ENCODE assay signal across 22 cellular contexts in genomic region chr4:92182006-92182735, GRCh38.
DNase-seq lines count a peak whose midpoint lies in the region; ATAC-seq and TF ChIP-seq lines count a peak whose summit lies in the region.
"Had no signal": no experiment of that assay in that cellular context is flagged by ENCODE, and none has a peak within 500 bp of the region (broad histone marks: within the 10 kb centered on the region; RNA-seq: fewer than 3 reads in every experiment).

No MANE protein-coding gene starts in this region.

- no peaks in the 10 kb centered on the region for H3K27me3 ChIP-seq in gastroesophageal sphincter
- no peaks in the 10 kb centered on the region for H3K27me3 ChIP-seq in sigmoid colon
- H3K27me3 ChIP-seq in esophagus muscularis mucosa: no peaks in the 10 kb centered on the region
- H3K27me3 ChIP-seq in mesendoderm (ENCODE audit: insufficient read depth, low read length, poor library complexity): no peaks in the 10 kb centered on the region

- no peak overlapping the region for H3K4me2 ChIP-seq in mesendoderm (ENCODE audit: low read length)
- H3K4me2 ChIP-seq: KMS-11 had no signal

- H3K4me1 ChIP-seq in gastroesophageal sphincter (no peaks in the 10 kb centered on the region), sigmoid colon (no peaks in the 10 kb centered on the region), esophagus muscularis mucosa (no peaks in the 10 kb centered on the region), mesendoderm (ENCODE audit: control insufficient read depth, low read depth, low read length) (no peaks in the 10 kb centered on the region)

- DNase-seq in activated gamma-delta T cell treated with Interleukin-2 at 50 U/mL for 16 hours: peak; percentile 3
- DNase-seq in activated gamma-delta T cell (lab: John Stamatoyannopoulos, UW): no peak
- DNase-seq in sigmoid colon: peak; percentile 61
- DNase-seq in esophagus muscularis mucosa (ENCODE audit: extremely low spot score): no peak
- no peak for DNase-seq in mesendoderm
- DNase-seq: 8988T; EL; GOT3; NCI-H1105; NCI-H146; NCI-H2081; NCI-H2171; NCI-H345; NCI-H524; NCI-H774; NK-92 treated with Interleukin-12 subunit alpha and Interleukin-12 subunit beta, amount 100 ng/mL, for 24 hours had no signal

- WGBS in gastroesophageal sphincter (ENCODE audit: low coverage in 1 of 2), 2 donors: 93% methylated on average over 19 of the region's 36 CpGs; no CpG with 5 or more reads in 1 of the 2 donors
- 94 to 95% methylated on average over 36 of the region's 36 CpGs for WGBS in sigmoid colon, 2 donors
- 91% methylated on average over 29 of the region's 36 CpGs for whole genome bisulfite sequencing in esophagus muscularis mucosa
- WGBS in mesendoderm (ENCODE audit: extremely low coverage, insufficient coverage, low lambda C conversion rate): no CpG with 5 or more reads among the region's 36 CpGs

- H3K27ac ChIP-seq in gastroesophageal sphincter: no peak overlapping the region
- H3K27ac ChIP-seq in sigmoid colon: no peak overlapping the region
- no peak overlapping the region for H3K27ac ChIP-seq in esophagus muscularis mucosa (replicated peaks in 1 of 4)
- no peak overlapping the region for H3K27ac ChIP-seq in mesendoderm (ENCODE audit: low read depth, low read length)
- H3K27ac ChIP-seq: C4-2B, KMS-11 had no signal

- H3K79me2 ChIP-seq in mesendoderm (ENCODE audit: control insufficient read depth, insufficient read depth, low read length): no peaks in the 10 kb centered on the region

- TF ChIP-seq POLR2A in gastroesophageal sphincter (IDR thresholded peaks at IDR 0.05): no peak
- TF ChIP-seq POLR2A in sigmoid colon (IDR thresholded peaks at IDR 0.05): no peak
- no peak for TF ChIP-seq POLR2A in esophagus muscularis mucosa (IDR thresholded peaks at IDR 0.05; ENCODE audit: low read depth)

- H4K5ac ChIP-seq in mesendoderm (ENCODE audit: low read length): no peak overlapping the region

- no peak overlapping the region for H2BK120ac ChIP-seq in mesendoderm (ENCODE audit: low read depth, low read length)

- peak; percentile 16 for ATAC-seq in gastroesophageal sphincter
- ATAC-seq in SK-N-SH treated with all-trans-retinoic acid at 6 μM for 48 hours: no peak
- ATAC-seq: HCT116, Panc1 had no signal

- H2AK5ac ChIP-seq in mesendoderm (ENCODE audit: low read length): no peak overlapping the region

- no peak overlapping the region for H3K56ac ChIP-seq in mesendoderm (ENCODE audit: low read length)

- no peak overlapping the region for H3K9ac ChIP-seq in mesendoderm (ENCODE audit: low read length)
- H3K9ac ChIP-seq: KMS-11 had no signal

- H3K9me3 ChIP-seq in gastroesophageal sphincter (peaks cover 0 to 14% (median 0%) of the 10 kb centered on the region in 3 donors), sigmoid colon (no peaks in the 10 kb centered on the region), esophagus muscularis mucosa (peaks cover 0 to 5% (median 0%) of the 10 kb centered on the region in 4 donors)

- no peak overlapping the region for H3K18ac ChIP-seq in mesendoderm (ENCODE audit: low read length)

- no peak overlapping the region for H4K8ac ChIP-seq in mesendoderm (ENCODE audit: low read depth, low read length)

- H3K23ac ChIP-seq in mesendoderm (ENCODE audit: low read length): no peak overlapping the region

- intact Hi-C loops in sigmoid colon (cut with DNase I): no loop called here
- intact Hi-C loops in esophagus muscularis mucosa (cut with DNase I): no loop called here

- H3K79me1 ChIP-seq in mesendoderm (ENCODE audit: low read length): no peaks in the 10 kb centered on the region

- H3K4me3 ChIP-seq in gastroesophageal sphincter: no peak overlapping the region
- no peak overlapping the region for H3K4me3 ChIP-seq in sigmoid colon
- H3K4me3 ChIP-seq in esophagus muscularis mucosa: no peak overlapping the region
- H3K4me3 ChIP-seq in mesendoderm (ENCODE audit: low read length): no peak overlapping the region

- TF ChIP-seq EP300 in gastroesophageal sphincter (IDR thresholded peaks at IDR 0.05) (no peak), sigmoid colon (IDR thresholded peaks at IDR 0.05) (no peak), esophagus muscularis mucosa (IDR thresholded peaks at IDR 0.05) (no peak)

- no peak overlapping the region for H2BK15ac ChIP-seq in mesendoderm (replicated peaks; ENCODE audit: low read depth)

- H3K4ac ChIP-seq in mesendoderm (ENCODE audit: low read depth, low read length): no peak overlapping the region

- H3K36me3 ChIP-seq in gastroesophageal sphincter (no peaks in the 10 kb centered on the region), sigmoid colon (no peaks in the 10 kb centered on the region), esophagus muscularis mucosa (no peaks in the 10 kb centered on the region), mesendoderm (ENCODE audit: control insufficient read depth, insufficient read depth, low read length) (no peaks in the 10 kb centered on the region)

- no peak overlapping the region for H2BK5ac ChIP-seq in mesendoderm (ENCODE audit: low read length)

- TF ChIP-seq CTCF in gastroesophageal sphincter (IDR thresholded peaks at IDR 0.05): no peak
- TF ChIP-seq CTCF in sigmoid colon (IDR thresholded peaks at IDR 0.05): no peak
- TF ChIP-seq CTCF in esophagus muscularis mucosa (IDR thresholded peaks at IDR 0.05): no peak

TF ChIP-seq in SK-N-SH treated with all-trans-retinoic acid at 6 μM for 48 hours, 23 proteins besides CTCF, POLR2A, EP300 and RAD21:
- TF ChIP-seq CSDC2 (CRISPR knock-in tag; IDR thresholded peaks at IDR 0.05): no peak
- TF ChIP-seq TOX (CRISPR knock-in tag; IDR thresholded peaks at IDR 0.05; ENCODE audit: borderline replicate concordance): no peak
- no peak for TF ChIP-seq ESRRG (CRISPR knock-in tag; IDR thresholded peaks at IDR 0.05)

Comparison
In these comparisons a context has a peak if more than half of its experiments do, and no peak if none do; other contexts are left out.
1. DNase-seq: peak in activated gamma-delta T cell treated with Interleukin-2 at 50 U/mL for 16 hours (single experiment) and sigmoid colon (single experiment); none in activated gamma-delta T cell (single experiment), esophagus muscularis mucosa (single experiment) and mesendoderm (single experiment).